ENCODE assay signal across 27 cellular contexts in genomic region chr10:5416981-5417380, GRCh38. TPM values are rescaled to one million over a fixed set of nuclear protein-coding genes. Genes with fewer than 3 reads are reported as not detected.
A peak's percentile ranks its signal among the peaks of the same experiment; 100 is the strongest.
DNase-seq lines count a peak whose midpoint lies in the region; ATAC-seq and TF ChIP-seq lines count a peak whose summit lies in the region.
"Had no signal": no experiment of that assay in that cellular context is flagged by ENCODE, and none has a peak within 500 bp of the region (broad histone marks: within the 10 kb centered on the region; RNA-seq: fewer than 3 reads in every experiment).

No MANE protein-coding gene starts in this region.

- POLR2A ChIA-PET in WTC11 (lab: Charles Lee) (interaction anchor here (0.7 kb wide), 1 partner anchor 10 kb away, joined by 4 read pairs; no protein-coding TSS in a partner anchor), GM10248 (lab: Yijun Ruan, JAX) (no interaction called here)

- DNase-seq in DMS 273 treated with DMSO at 0.1 percent for 48 hours (lab: John Stamatoyannopoulos, UW) (peak; percentile 90), NCI-H2029 (lab: John Stamatoyannopoulos, UW) (peak; percentile 65), WTC11 (ENCODE audit: low spot score) (peak; percentile 50), HUDEP-2 (lab: John Stamatoyannopoulos, UW; ENCODE audit: unreplicated experiment in 76 of 76) (no peak), GM10248 (ENCODE audit: extremely low spot score) (no peak), GDM1 (lab: John Stamatoyannopoulos, UW) (no peak)
- DNase-seq: activated CD4-positive, alpha-beta memory T cell treated with anti-CD3 and anti-CD28 coated beads, Interleukin-2, amount 10 ng/mL, durations not matched to agents 7 days and 5 days; activated naive CD8-positive, alpha-beta T cell treated with anti-CD3 and anti-CD28 coated beads, Interleukin-2, amount 10 ng/mL, durations not matched to agents 7 days and 5 days; activated T-cell treated with anti-CD3 and anti-CD28 coated beads, Interleukin-2, amount 50 U/mL, for 72 hours; DMS79; islet precursor cell; NCI-H146; stimulated activated CD4-positive, alpha-beta T cell treated with anti-CD3 and anti-CD28 coated beads, Interleukin-15, amount 100 ng/mL, for 24 hours; stimulated activated naive CD8-positive, alpha-beta T cell treated with anti-CD3 and anti-CD28 coated beads, Interleukin-15, amount 100 ng/mL, for 72 hours had no signal

- ATAC-seq in WTC11 (peak; percentile 52), GM18498 (IDR thresholded peaks at IDR 0.05; ENCODE audit: unreplicated experiment) (no peak)
- ATAC-seq: activated T-cell treated with anti-CD3 and anti-CD28 coated beads, Interleukin-2, amount 50 U/mL, for 72 hours; esophagus mucosa; HCT116; natural killer cell treated with Interleukin-12 subunit alpha and Interleukin-12 subunit beta and Interleukin-15 and Interleukin-18, amount 100 ng/mL, for 72 hours; Right ventricle myocardium inferior; stimulated activated naive CD8-positive, alpha-beta T cell treated with anti-CD3 and anti-CD28 coated beads, Interleukin-15, amount 100 ng/mL, for 72 hours had no signal

- no peaks in the 10 kb centered on the region for H3K27me3 Mint-ChIP-seq in WTC11 (ENCODE audit: low read depth)
- H3K27me3 Mint-ChIP-seq: activated CD4-positive, alpha-beta memory T cell treated with anti-CD3 and anti-CD28 coated beads, Interleukin-2, amount 10 ng/mL, durations not matched to agents 7 days and 5 days; activated naive CD8-positive, alpha-beta T cell treated with anti-CD3 and anti-CD28 coated beads, Interleukin-2, amount 10 ng/mL, durations not matched to agents 7 days and 5 days; memory B cell; natural killer cell treated with Interleukin-12 subunit alpha and Interleukin-12 subunit beta and Interleukin-15 and Interleukin-18, amount 100 ng/mL, for 72 hours; stimulated activated naive CD8-positive, alpha-beta T cell treated with anti-CD3 and anti-CD28 coated beads, Interleukin-15, amount 100 ng/mL, for 72 hours had no signal

- H3K27ac ChIP-seq in iPS-20b (ENCODE audit: low read length) = peak overlapping the region; percentile 25
- H3K27ac ChIP-seq: C4-2B, dorsolateral prefrontal cortex had no signal

- H3K4me3 ChIP-seq in iPS-20b (ENCODE audit: low read length) = peak overlapping the region; percentile 44; the same call in 1 of the 2 replicates
- H3K4me3 ChIP-seq: dorsolateral prefrontal cortex had no signal

- TF ChIP-seq CTCF in WTC11 (IDR thresholded peaks at IDR 0.05) = no peak
- TF ChIP-seq CTCF in GM10248 (IDR thresholded peaks at IDR 0.05; ENCODE audit: control extremely low read depth, extremely low read depth, low read depth, missing control alignments) = no peak

- 0 out of 2 replicates have a peak, but pooled peaks cover 6% of the 10 kb centered on the region for H3K36me3 Mint-ChIP-seq in WTC11

- peaks cover 27% of the 10 kb centered on the region for H3K4me1 ChIP-seq in iPS-20b (ENCODE audit: insufficient read depth, low read length)

- peak overlapping the region; percentile 75 for H3K27ac Mint-ChIP-seq in WTC11
- H3K27ac Mint-ChIP-seq: activated CD4-positive, alpha-beta memory T cell treated with anti-CD3 and anti-CD28 coated beads, Interleukin-2, amount 10 ng/mL, durations not matched to agents 7 days and 5 days; activated naive CD8-positive, alpha-beta T cell treated with anti-CD3 and anti-CD28 coated beads, Interleukin-2, amount 10 ng/mL, durations not matched to agents 7 days and 5 days; activated T-cell treated with anti-CD3 and anti-CD28 coated beads, Interleukin-2, amount 50 U/mL, for 72 hours; memory B cell; natural killer cell treated with Interleukin-12 subunit alpha and Interleukin-12 subunit beta and Interleukin-15 and Interleukin-18, amount 100 ng/mL, for 72 hours; stimulated activated naive CD8-positive, alpha-beta T cell treated with anti-CD3 and anti-CD28 coated beads, Interleukin-15, amount 100 ng/mL, for 72 hours had no signal

- H3K4me1 Mint-ChIP-seq in WTC11 = peaks cover 14% of the 10 kb centered on the region
- H3K4me1 Mint-ChIP-seq: stimulated activated naive CD8-positive, alpha-beta T cell treated with anti-CD3 and anti-CD28 coated beads, Interleukin-15, amount 100 ng/mL, for 72 hours had no signal

- CTCF ChIA-PET in WTC11 (lab: Charles Lee) (interaction anchor here (0.7 to 1.6 kb wide), 6 partner anchors 17 to 602 kb away, joined by 3 to 8 read pairs (median 3); no protein-coding TSS in a partner anchor), GM10248 (lab: Yijun Ruan, JAX) (interaction anchor here (0.8 to 2.9 kb wide), 5 partner anchors 9 to 602 kb away, joined by 3 to 19 read pairs (median 4); no protein-coding TSS in a partner anchor)

- H3K9me3 ChIP-seq in iPS-20b (ENCODE audit: insufficient read depth, low read depth, low read length) = 0 out of 2 replicates have a peak, but pooled peaks cover 2% of the 10 kb centered on the region

- peaks cover 15% of the 10 kb centered on the region for H3K9me3 Mint-ChIP-seq in WTC11
- H3K9me3 Mint-ChIP-seq: natural killer cell treated with Interleukin-12 subunit alpha and Interleukin-12 subunit beta and Interleukin-15 and Interleukin-18, amount 100 ng/mL, for 72 hours had no signal

- H3K4me3 Mint-ChIP-seq in WTC11 = peak overlapping the region; percentile 56
- H3K4me3 Mint-ChIP-seq: activated CD4-positive, alpha-beta memory T cell treated with anti-CD3 and anti-CD28 coated beads, Interleukin-2, amount 10 ng/mL, durations not matched to agents 7 days and 5 days; activated naive CD8-positive, alpha-beta T cell treated with anti-CD3 and anti-CD28 coated beads, Interleukin-2, amount 10 ng/mL, durations not matched to agents 7 days and 5 days; activated T-cell treated with anti-CD3 and anti-CD28 coated beads, Interleukin-2, amount 50 U/mL, for 72 hours; memory B cell; natural killer cell treated with Interleukin-12 subunit alpha and Interleukin-12 subunit beta and Interleukin-15 and Interleukin-18, amount 100 ng/mL, for 72 hours; stimulated activated naive CD8-positive, alpha-beta T cell treated with anti-CD3 and anti-CD28 coated beads, Interleukin-15, amount 100 ng/mL, for 72 hours had no signal

- H3K36me3 ChIP-seq in iPS-20b (ENCODE audit: insufficient read depth, low read depth, low read length) = no peaks in the 10 kb centered on the region

- no peak overlapping the region for H3K9ac ChIP-seq in iPS-20b (ENCODE audit: low read depth, low read length)

- no peaks in the 10 kb centered on the region for H3K27me3 ChIP-seq in iPS-20b (ENCODE audit: insufficient read depth, low read length)
- H3K27me3 ChIP-seq: dorsolateral prefrontal cortex had no signal

TF ChIP-seq in WTC11, 78 proteins besides CTCF, POLR2A, EP300 and RAD21:
- TF ChIP-seq NR2C2 (CRISPR knock-in tag; IDR thresholded peaks at IDR 0.05) = no peak
- no peak for TF ChIP-seq MAX (CRISPR knock-in tag; IDR thresholded peaks at IDR 0.05)
- TF ChIP-seq ZNF416 (CRISPR knock-in tag; IDR thresholded peaks at IDR 0.05) = no peak
- TF ChIP-seq, protein P1, sequence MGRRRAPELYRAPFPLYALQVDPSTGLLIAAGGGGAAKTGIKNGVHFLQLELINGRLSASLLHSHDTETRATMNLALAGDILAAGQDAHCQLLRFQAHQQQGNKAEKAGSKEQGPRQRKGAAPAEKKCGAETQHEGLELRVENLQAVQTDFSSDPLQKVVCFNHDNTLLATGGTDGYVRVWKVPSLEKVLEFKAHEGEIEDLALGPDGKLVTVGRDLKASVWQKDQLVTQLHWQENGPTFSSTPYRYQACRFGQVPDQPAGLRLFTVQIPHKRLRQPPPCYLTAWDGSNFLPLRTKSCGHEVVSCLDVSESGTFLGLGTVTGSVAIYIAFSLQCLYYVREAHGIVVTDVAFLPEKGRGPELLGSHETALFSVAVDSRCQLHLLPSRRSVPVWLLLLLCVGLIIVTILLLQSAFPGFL (CRISPR knock-in tag; IDR thresholded peaks at IDR 0.05; ENCODE audit: borderline replicate concordance) = no peak
- TF ChIP-seq TCF7 (CRISPR knock-in tag; IDR thresholded peaks at IDR 0.05; ENCODE audit: low read depth) = no peak
- no peak for TF ChIP-seq PRDM15 (CRISPR knock-in tag; IDR thresholded peaks at IDR 0.05)
- no peak for TF ChIP-seq SMAD4 (CRISPR knock-in tag; IDR thresholded peaks at IDR 0.05)
- no peak for TF ChIP-seq JUN (CRISPR knock-in tag; IDR thresholded peaks at IDR 0.05)
- no peak for TF ChIP-seq FOXJ3 (CRISPR knock-in tag; IDR thresholded peaks at IDR 0.05; ENCODE audit: borderline replicate concordance)

RNA-seq across cellular contexts. Expression of gene NET1, which starts 4.6 kb away (rescaled TPM):
- 85.4 to 100 TPM (median 97.4 TPM) in 3 replicates for total RNA-seq in WTC11 (2021)

RNA-seq across cellular contexts. Expression of gene TUBAL3, which starts 12.4 kb away (rescaled TPM):
- 0.15 to 0.25 TPM in 2 of 3 replicates, not detected in the other for total RNA-seq in WTC11 (2021)
- total RNA-seq: activated CD4-positive, alpha-beta memory T cell treated with anti-CD3 and anti-CD28 coated beads, Interleukin-2, amount 10 ng/mL, durations not matched to agents 7 days and 5 days; activated naive CD8-positive, alpha-beta T cell treated with anti-CD3 and anti-CD28 coated beads, Interleukin-2, amount 10 ng/mL, durations not matched to agents 7 days and 5 days; activated T-cell treated with anti-CD3 and anti-CD28 coated beads, Interleukin-2, amount 50 U/mL, for 72 hours; M059J; Right ventricle myocardium inferior; T-helper 1 cell treated with Interleukin-12 subunit alpha and Interleukin-12 subunit beta and Interleukin-4 antibody, amounts not matched to agents 30 ng/mL and 1 ng/mL, for 36 hours had no signal

RNA-seq across cellular contexts. Expression of gene UCN3, which starts 52.2 kb away (rescaled TPM):
- not detected in 3 replicates for total RNA-seq in WTC11 (2021)
- total RNA-seq: activated CD4-positive, alpha-beta memory T cell treated with anti-CD3 and anti-CD28 coated beads, Interleukin-2, amount 10 ng/mL, durations not matched to agents 7 days and 5 days; activated naive CD8-positive, alpha-beta T cell treated with anti-CD3 and anti-CD28 coated beads, Interleukin-2, amount 10 ng/mL, durations not matched to agents 7 days and 5 days; activated T-cell treated with anti-CD3 and anti-CD28 coated beads, Interleukin-2, amount 50 U/mL, for 72 hours; esophagus mucosa; M059J; natural killer cell treated with Interleukin-12 subunit alpha and Interleukin-12 subunit beta and Interleukin-15 and Interleukin-18, amount 100 ng/mL, for 72 hours; pulmonary artery endothelial cell; Right ventricle myocardium inferior; T-helper 1 cell treated with Interleukin-12 subunit alpha and Interleukin-12 subunit beta and Interleukin-4 antibody, amounts not matched to agents 30 ng/mL and 1 ng/mL, for 36 hours; urinary bladder had no signal

Comparison
In these comparisons a context has a peak if more than half of its experiments do, and no peak if none do; other contexts are left out.
1. DNase-seq: peak in DMS 273 treated with DMSO at 0.1 percent for 48 hours (single experiment), NCI-H2029 (single experiment) and WTC11 (single experiment); none in HUDEP-2 (0 of 76), GM10248 (single experiment) and GDM1 (single experiment).